In the genomic region with DNA sequence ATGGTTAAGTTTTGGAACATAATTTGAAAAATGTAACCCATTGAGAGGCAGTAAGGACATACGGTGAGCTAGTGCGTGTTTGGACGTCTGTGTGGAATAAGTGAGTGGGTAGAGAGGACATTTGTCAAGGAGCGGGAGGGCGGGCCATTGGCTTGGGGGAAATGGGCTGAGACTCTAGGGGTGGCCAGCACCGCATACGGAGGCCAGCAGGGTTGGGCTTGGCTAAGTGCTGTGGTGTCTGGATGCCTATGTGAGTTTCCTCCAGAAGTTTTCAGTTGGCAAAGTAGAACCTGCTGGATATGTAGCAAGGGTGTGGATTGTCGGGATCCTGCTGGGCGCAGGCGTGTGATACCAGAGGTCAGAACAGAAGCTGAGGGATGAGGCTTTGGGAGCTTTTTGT, we compare ENCODE assay signal across 20 cellular contexts.
DNase-seq lines count a peak whose midpoint lies in the region; ATAC-seq and TF ChIP-seq lines count a peak whose summit lies in the region.
"Had no signal": no experiment of that assay in that cellular context is flagged by ENCODE, and none has a peak within 500 bp of the region (broad histone marks: within the 10 kb centered on the region; RNA-seq: fewer than 3 reads in every experiment).

No MANE protein-coding gene starts in this region.

- peaks cover 8% of the 10 kb centered on the region for H3K27me3 Mint-ChIP-seq in endothelial cell (ENCODE audit: unreplicated experiment)
- H3K27me3 Mint-ChIP-seq in T-helper 2 cell treated with Interferon-gamma antibody and Interleukin-4, amounts not matched to agents 5 μg/mL and 100 μg/mL, for 36 hours (ENCODE audit: low read depth), result peaks cover 16% of the 10 kb centered on the region
- peaks cover 3% of the 10 kb centered on the region for H3K27me3 Mint-ChIP-seq in CD8-positive, alpha-beta T cell (ENCODE audit: low read depth)

- ATAC-seq in gastrocnemius medialis (peak in 1 of 2 donors; percentile 42), HG03354 (IDR thresholded peaks at IDR 0.05; ENCODE audit: poor library complexity, severe bottlenecking, unreplicated experiment) (no peak)
- no peak for ATAC-seq in CD8-positive, alpha-beta T cell

- H3K36me3 ChIP-seq in HEK293 (ENCODE audit: control insufficient read depth in 2 of 2, insufficient read depth in 1 of 2, low read length in 2 of 2) (peaks cover 0 to 4% of the 10 kb centered on the region in 2 experiments; a peak in 1 of 3 replicates), iPS-18a (ENCODE audit: control insufficient read depth, low read depth, low read length) (no peaks in the 10 kb centered on the region), gastrocnemius medialis (no peaks in the 10 kb centered on the region)
- no peaks in the 10 kb centered on the region for H3K36me3 ChIP-seq in CD8-positive, alpha-beta T cell (ENCODE audit: insufficient read depth, low read length)

- no peaks in the 10 kb centered on the region for H3K36me3 Mint-ChIP-seq in endothelial cell (ENCODE audit: low read depth, unreplicated experiment)
- H3K36me3 Mint-ChIP-seq in T-helper 2 cell treated with Interferon-gamma antibody and Interleukin-4, amounts not matched to agents 5 μg/mL and 100 μg/mL, for 36 hours (ENCODE audit: low read depth), result no peaks in the 10 kb centered on the region
- H3K36me3 Mint-ChIP-seq in CD8-positive, alpha-beta T cell, result no peaks in the 10 kb centered on the region

- in situ Hi-C loops in gastrocnemius medialis (cut with MboI; ENCODE audit: low sequenced_read_pairs in 4 of 4), result no loop called here

- H3K4me3 ChIP-seq in HEK293 (ENCODE audit: low read depth, low read length) (no peak overlapping the region), iPS-18a (ENCODE audit: low read length) (peak overlapping the region; percentile 41), gastrocnemius medialis (no peak overlapping the region)
- no peak overlapping the region for H3K4me3 ChIP-seq in CD8-positive, alpha-beta T cell (ENCODE audit: low read depth, low read length)
- H3K4me3 ChIP-seq: PC-9 had no signal

- no peaks in the 10 kb centered on the region for H3K9me3 Mint-ChIP-seq in endothelial cell (ENCODE audit: unreplicated experiment)
- no peaks in the 10 kb centered on the region for H3K9me3 Mint-ChIP-seq in T-helper 2 cell treated with Interferon-gamma antibody and Interleukin-4, amounts not matched to agents 5 μg/mL and 100 μg/mL, for 36 hours
- no peaks in the 10 kb centered on the region for H3K9me3 Mint-ChIP-seq in CD8-positive, alpha-beta T cell

- H3K27me3 ChIP-seq in iPS-18a (ENCODE audit: control insufficient read depth, insufficient read depth, low read length) (no peaks in the 10 kb centered on the region), gastrocnemius medialis (no peaks in the 10 kb centered on the region)
- H3K27me3 ChIP-seq in CD8-positive, alpha-beta T cell (ENCODE audit: insufficient read depth, low read length), result no peaks in the 10 kb centered on the region

- DNase-seq in endothelial cell (ENCODE audit: low spot score), result no peak
- DNase-seq in gastrocnemius medialis, result peak in 1 of 2 donors; percentile 31
- DNase-seq in T-helper 2 cell treated with Interferon-gamma antibody and Interleukin-4, amounts not matched to agents 5 μg/mL and 100 μg/mL, for 36 hours (ENCODE audit: low spot score), result no peak
- DNase-seq in CD8-positive, alpha-beta T cell, result no peak
- DNase-seq in NCI-H345 treated with DMSO at 0.1 percent for 48 hours (lab: John Stamatoyannopoulos, UW; ENCODE audit: unreplicated experiment), result no peak
- DNase-seq: activated CD4-positive, alpha-beta T cell treated with anti-CD3 and anti-CD28 coated beads, Interleukin-2, amount 10 ng/mL, durations not matched to agents 24 days and 14 days; activated CD8-positive, alpha-beta memory T cell treated with anti-CD3 and anti-CD28 coated beads, Interleukin-2, amount 50 U/mL, for 4 hours; activated gamma-delta T cell treated with Interleukin-2 at 50 U/mL for 16 hours; Calu3; erythroblast; GF-D8; kidney; NCI-H1105 treated with DMSO at 0.1 percent for 48 hours; NCI-H748 treated with DMSO at 0.1 percent for 48 hours; nucleus accumbens; PC-9; substantia nigra had no signal

- H3K27ac ChIP-seq in HEK293 (ENCODE audit: extremely low read depth, low read depth, low read length) (no peak overlapping the region), iPS-18a (ENCODE audit: low read length) (peak overlapping the region; percentile 8), gastrocnemius medialis (peak overlapping the region; percentile 48 to 62 (median 52))
- H3K27ac ChIP-seq in CD8-positive, alpha-beta T cell (ENCODE audit: low read depth, low read length), result no peak overlapping the region
- H3K27ac ChIP-seq: PC-9 had no signal

- intact Hi-C loops in gastrocnemius medialis (cut with DNase I; ENCODE audit: low total_unique reads), result no loop called here
- intact Hi-C loops in CD8-positive, alpha-beta T cell (cut with DNase I, micrococcal nuclease), result no loop called here

- TF ChIP-seq CTCF in HEK293 (tag by site-specific recombination; IDR thresholded peaks at IDR 0.05) (no peak), endothelial cell (IDR thresholded peaks at IDR 0.05; ENCODE audit: unreplicated experiment) (no peak), gastrocnemius medialis (IDR thresholded peaks at IDR 0.05 in 4 of 5, conservative IDR thresholded peaks at IDR 0.05 in 1 of 5) (no peak)
- TF ChIP-seq CTCF in CD8-positive, alpha-beta T cell (IDR thresholded peaks at IDR 0.05), result no peak

- no peak overlapping the region for H3K9ac ChIP-seq in iPS-18a (ENCODE audit: low read length)

- H3K9me3 ChIP-seq in HEK293 (ENCODE audit: control insufficient read depth, insufficient read depth, low read depth, low read length), result no peaks in the 10 kb centered on the region
- H3K9me3 ChIP-seq in iPS-18a (ENCODE audit: control insufficient read depth, low read depth, low read length), result no peaks in the 10 kb centered on the region
- H3K9me3 ChIP-seq in gastrocnemius medialis, result no peaks in the 10 kb centered on the region
- no peaks in the 10 kb centered on the region for H3K9me3 ChIP-seq in CD8-positive, alpha-beta T cell (ENCODE audit: low read length)

- CTCF ChIA-PET in HEK293 (lab: Yijun Ruan, JAX), result interaction anchor here (0.8 to 1.5 kb wide), 5 partner anchors 8 to 92 kb away, joined by 3 to 14 read pairs (median 3); no protein-coding TSS in a partner anchor
- CTCF ChIA-PET in CD8-positive, alpha-beta T cell (lab: Charles Lee), result no interaction called here

- H3K27ac Mint-ChIP-seq in endothelial cell (ENCODE audit: unreplicated experiment), result peak overlapping the region; percentile 98
- no peak overlapping the region for H3K27ac Mint-ChIP-seq in T-helper 2 cell treated with Interferon-gamma antibody and Interleukin-4, amounts not matched to agents 5 μg/mL and 100 μg/mL, for 36 hours
- no peak overlapping the region for H3K27ac Mint-ChIP-seq in CD8-positive, alpha-beta T cell
- H3K27ac Mint-ChIP-seq: activated CD4-positive, alpha-beta T cell treated with anti-CD3 and anti-CD28 coated beads, Interleukin-2, amount 10 ng/mL, durations not matched to agents 24 days and 14 days had no signal

- H3K4me1 ChIP-seq in HEK293 (ENCODE audit: control insufficient read depth, insufficient read depth, low read length), result peaks cover 24% of the 10 kb centered on the region
- peaks cover 76% of the 10 kb centered on the region for H3K4me1 ChIP-seq in iPS-18a (ENCODE audit: control insufficient read depth, low read depth, low read length)
- H3K4me1 ChIP-seq in gastrocnemius medialis, result peaks cover 5 to 14% of the 10 kb centered on the region in 2 donors
- H3K4me1 ChIP-seq in CD8-positive, alpha-beta T cell (ENCODE audit: insufficient read depth, low read length), result peaks cover 18% of the 10 kb centered on the region

- TF ChIP-seq POLR2A in gastrocnemius medialis (IDR thresholded peaks at IDR 0.05), result no peak

- H3K4me1 Mint-ChIP-seq in endothelial cell (ENCODE audit: unreplicated experiment), result peaks cover 46% of the 10 kb centered on the region
- H3K4me1 Mint-ChIP-seq in T-helper 2 cell treated with Interferon-gamma antibody and Interleukin-4, amounts not matched to agents 5 μg/mL and 100 μg/mL, for 36 hours (ENCODE audit: low read depth), result peaks cover 4% of the 10 kb centered on the region
- H3K4me1 Mint-ChIP-seq in CD8-positive, alpha-beta T cell (ENCODE audit: low read depth), result peaks cover 28% of the 10 kb centered on the region

- POLR2A ChIA-PET in HEK293 (lab: Yijun Ruan, JAX), result no interaction called here
- POLR2A ChIA-PET in CD8-positive, alpha-beta T cell (lab: Charles Lee), result no interaction called here

- no peak overlapping the region for H3K4me3 Mint-ChIP-seq in endothelial cell (ENCODE audit: unreplicated experiment)
- no peak overlapping the region for H3K4me3 Mint-ChIP-seq in T-helper 2 cell treated with Interferon-gamma antibody and Interleukin-4, amounts not matched to agents 5 μg/mL and 100 μg/mL, for 36 hours
- H3K4me3 Mint-ChIP-seq in CD8-positive, alpha-beta T cell, result no peak overlapping the region
- H3K4me3 Mint-ChIP-seq: activated CD4-positive, alpha-beta T cell treated with anti-CD3 and anti-CD28 coated beads, Interleukin-2, amount 10 ng/mL, durations not matched to agents 24 days and 14 days had no signal

TF ChIP-seq in HEK293, 187 proteins besides CTCF, POLR2A, EP300 and RAD21:
- no peak for TF ChIP-seq ZSCAN16 (tag by site-specific recombination; IDR thresholded peaks at IDR 0.05)
- peak; percentile 98 for TF ChIP-seq ZNF449 (tag by site-specific recombination; IDR thresholded peaks at IDR 0.05)

Comparison
In these comparisons a context has a peak if more than half of its experiments do, and no peak if none do; other contexts are left out.
1. H3K27ac ChIP-seq: peak in iPS-18a (single experiment) and gastrocnemius medialis (4 of 4); none in HEK293 (single experiment) and CD8-positive, alpha-beta T cell (single experiment).